In the genomic region with DNA sequence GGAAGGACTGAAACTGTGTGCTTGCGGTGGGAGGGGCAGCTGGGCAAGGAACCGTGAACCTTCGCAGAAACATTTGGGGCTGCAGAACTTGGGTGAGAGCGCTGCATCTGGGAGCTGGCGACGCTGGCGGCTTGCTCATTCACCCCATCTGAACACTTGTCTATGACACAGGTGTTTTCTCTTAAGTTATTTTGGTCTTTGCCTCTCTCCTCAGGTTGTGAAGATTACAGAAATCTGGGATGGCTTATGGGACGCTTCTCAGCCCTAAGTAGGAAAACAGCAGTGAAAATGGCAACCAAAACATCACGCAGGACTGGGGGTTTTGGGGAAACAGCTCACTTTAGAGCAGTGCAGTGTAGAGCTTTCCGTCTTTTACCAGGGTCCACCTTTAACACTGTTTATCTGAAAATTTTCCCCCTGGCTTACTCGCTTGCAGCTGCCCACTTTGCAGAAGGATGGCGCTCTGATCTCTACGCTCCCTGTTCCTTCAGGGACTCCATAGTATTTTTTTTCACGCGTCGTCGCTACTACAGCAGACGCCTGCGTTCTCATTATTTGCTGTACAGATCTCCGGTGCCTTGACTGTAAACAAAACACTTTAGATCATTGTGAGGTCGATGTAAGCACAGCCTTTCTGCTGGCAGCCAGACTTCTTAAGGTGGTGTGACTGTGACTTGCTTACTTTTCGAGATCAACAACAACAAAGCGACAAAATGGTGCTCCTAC, we compare ENCODE assay signal across 8 cellular contexts. TPM values are rescaled to one million over a fixed set of nuclear protein-coding genes. Genes with fewer than 3 reads are reported as not detected.
DNase-seq lines count a peak whose midpoint lies in the region; ATAC-seq, FAIRE-seq and TF ChIP-seq lines count a peak whose summit lies in the region.

No MANE protein-coding gene starts in this region.

- FAIRE-seq in frontal cortex (lab: Jason Lieb, UNC): no peak

- TF ChIP-seq CTCF in GM12872 (IDR thresholded peaks at IDR 0.05; ENCODE audit: insufficient read depth, low read depth, low read length) (peak; percentile 24; the same call in 1 of the 3 replicates), astrocyte of the spinal cord (IDR thresholded peaks at IDR 0.05; ENCODE audit: low read depth, low read length) (peak; percentile 52), kidney epithelial cell (IDR thresholded peaks at IDR 0.05; ENCODE audit: insufficient read depth, low read length, poor library complexity, severe bottlenecking) (peak; percentile 51)

- ATAC-seq in HG03175 (IDR thresholded peaks at IDR 0.05; ENCODE audit: unreplicated experiment): peak; percentile 16

- no peaks in the 10 kb centered on the region for H3K36me3 ChIP-seq in kidney epithelial cell (ENCODE audit: control insufficient read depth, insufficient read depth, low read length)

- H3K4me3 ChIP-seq in astrocyte of the spinal cord (ENCODE audit: low read depth, low read length) (peak overlapping the region; percentile 19), kidney epithelial cell (ENCODE audit: low read depth, low read length) (peak overlapping the region; percentile 32)

- in situ Hi-C loops in astrocyte of the spinal cord (cut with HindIII; ENCODE audit: low sequenced_read_pairs): no loop called here

- peak; percentile 89 for DNase-seq in RPMI8226
- peak; percentile 38 for DNase-seq in astrocyte of the spinal cord (ENCODE audit: low read depth, low spot score)
- no peak for DNase-seq in kidney epithelial cell (ENCODE audit: low read depth)
- DNase-seq in stimulated activated naive CD4-positive, alpha-beta T cell (lab: John Stamatoyannopoulos, UW): peak; percentile 40 to 80 (median 59)
- DNase-seq in frontal cortex (ENCODE audit: low spot score in 2 of 2): no peak
- DNase-seq in NCI-H1694 treated with DMSO at 0.1 percent for 48 hours (lab: John Stamatoyannopoulos, UW): no peak

- H3K27me3 ChIP-seq in kidney epithelial cell (ENCODE audit: control insufficient read depth, insufficient read depth, low read length): no peaks in the 10 kb centered on the region

RNA-seq across cellular contexts. Expression of a gene that starts 2.7 kb away (rescaled TPM):
- total RNA-seq in kidney epithelial cell: 25.5 and 26.5 TPM in 2 replicates
- total RNA-seq in frontal cortex: 151 TPM

RNA-seq across cellular contexts. Expression of a gene that starts 18.5 kb away (rescaled TPM):
- total RNA-seq in kidney epithelial cell (0.27 and 0.84 TPM in 2 replicates), frontal cortex (32.2 TPM)

Comparison
In these comparisons a context has a peak if more than half of its experiments do, and no peak if none do; other contexts are left out.
1. DNase-seq: peak in RPMI8226 (single experiment), astrocyte of the spinal cord (single experiment) and stimulated activated naive CD4-positive, alpha-beta T cell (6 of 6); none in kidney epithelial cell (single experiment), frontal cortex (0 of 2) and NCI-H1694 treated with DMSO at 0.1 percent for 48 hours (single experiment).
2. RNA of a gene that starts 18.5 kb away (total RNA-seq): 32.2 TPM in frontal cortex (single experiment); 0.27 to 0.84 TPM in kidney epithelial cell; every median in the first group is over 10 times any median in the second.
3. Peak in every context shown above with its lines, with median percentiles within 50 percentile points of each other: CTCF ChIP-seq.